Comparison of ENCODE assay signal across 22 cellular contexts in genomic region chr1:194693244-194693643, GRCh38.
DNase-seq lines count a peak whose midpoint lies in the region; ATAC-seq, FAIRE-seq and TF ChIP-seq lines count a peak whose summit lies in the region.
"Had no signal": no experiment of that assay in that cellular context is flagged by ENCODE, and none has a peak within 500 bp of the region (broad histone marks: within the 10 kb centered on the region; RNA-seq: fewer than 3 reads in every experiment).

No MANE protein-coding gene starts in this region.

- H4K20me1 ChIP-seq in OCI-LY3 (ENCODE audit: insufficient read depth, low read length), result no peaks in the 10 kb centered on the region
- no peaks in the 10 kb centered on the region for H4K20me1 ChIP-seq in H1 (replicated peaks in 1 of 2; ENCODE audit: control insufficient read depth in 1 of 2, insufficient read depth in 2 of 2, low read length in 2 of 2)
- H4K20me1 ChIP-seq: BLaER1 had no signal

- H2BK120ac ChIP-seq in H1 (replicated peaks; ENCODE audit: low read depth, low read length), result no peak overlapping the region

- H3K4me2 ChIP-seq in OCI-LY3 (ENCODE audit: low read length) (no peak overlapping the region), H1 (ENCODE audit: insufficient read depth in 1 of 2, low read depth in 2 of 2, low read length in 2 of 2) (no peak overlapping the region)
- H3K4me2 ChIP-seq: BLaER1 had no signal

- 94% methylated on average over 2 of the region's 2 CpGs; no CpG with 5 or more reads in 1 of the 2 experiments for WGBS in H1 (ENCODE audit: extremely low coverage in 1 of 2, insufficient coverage in 1 of 2, insufficient read length in 1 of 2, insufficient replicate concordance in 2 of 2, low coverage in 1 of 2, low lambda C conversion rate in 2 of 2, missing lambda C conversion rate in 1 of 2), 2 experiments

- ATAC-seq in GM21723 (IDR thresholded peaks at IDR 0.05; ENCODE audit: unreplicated experiment) (no peak), HG02759 (IDR thresholded peaks at IDR 0.05; ENCODE audit: unreplicated experiment) (no peak)

- peak; percentile 76 for FAIRE-seq in D721Med (lab: Jason Lieb, UNC)
- peak; percentile 36 for FAIRE-seq in TTC549 (lab: Jason Lieb, UNC)
- FAIRE-seq in H1 (lab: Jason Lieb, UNC), result no peak
- FAIRE-seq: G401.6, GM12891, GM19239 had no signal

- H3K14ac ChIP-seq in H1 (ENCODE audit: insufficient read length), result no peak overlapping the region

- no peak overlapping the region for H2BK12ac ChIP-seq in H1 (ENCODE audit: low read depth, low read length)

- H4K5ac ChIP-seq in H1 (ENCODE audit: insufficient read length, low read depth, low read length), result no peak overlapping the region

- H3K9ac ChIP-seq in OCI-LY3 (ENCODE audit: low read length) (no peak overlapping the region), H1 (replicated peaks in 1 of 4; ENCODE audit: extremely low read depth in 1 of 4, low read depth in 3 of 4, low read length in 3 of 4) (no peak overlapping the region)
- H3K9ac ChIP-seq: BLaER1 had no signal

- H3K27me3 ChIP-seq in OCI-LY3 (ENCODE audit: low read depth, low read length) (no peaks in the 10 kb centered on the region), H1 (replicated peaks in 1 of 4; ENCODE audit: control insufficient read depth in 3 of 4, extremely low read depth in 1 of 4, insufficient read depth in 3 of 4, low read length in 3 of 4) (no peaks in the 10 kb centered on the region)
- H3K27me3 ChIP-seq: BE2C, BLaER1 had no signal

- H3K36me3 ChIP-seq in OCI-LY3 (replicated peaks; ENCODE audit: low read depth, low read length) (no peaks in the 10 kb centered on the region), H1 (ENCODE audit: control insufficient read depth in 2 of 4, insufficient read depth in 4 of 4, low read length in 3 of 4) (no peaks in the 10 kb centered on the region)
- H3K36me3 ChIP-seq: BE2C, BLaER1 had no signal

- H3K9me3 ChIP-seq in OCI-LY3 (ENCODE audit: insufficient read depth, low read length), result no peaks in the 10 kb centered on the region
- H3K9me3 ChIP-seq in H1 (ENCODE audit: insufficient read depth in 2 of 2, low read depth in 1 of 2, low read length in 1 of 2), result no peaks in the 10 kb centered on the region
- H3K9me3 ChIP-seq: BE2C, BLaER1 had no signal

- no peak overlapping the region for H3K4ac ChIP-seq in H1 (replicated peaks; ENCODE audit: insufficient read length, low read depth, low read length)

- no peak overlapping the region for H3K18ac ChIP-seq in H1 (ENCODE audit: extremely low read depth, low read length)

- no peak overlapping the region for H3K27ac ChIP-seq in OCI-LY3 (ENCODE audit: low read length)
- no peak overlapping the region for H3K27ac ChIP-seq in H1 (ENCODE audit: low read depth, low read length)
- H3K27ac ChIP-seq: 22Rv1, BLaER1 had no signal

- H3K79me2 ChIP-seq in OCI-LY3 (ENCODE audit: low read length), result no peaks in the 10 kb centered on the region
- no peaks in the 10 kb centered on the region for H3K79me2 ChIP-seq in H1 (ENCODE audit: control insufficient read depth in 1 of 2, insufficient read depth in 2 of 2, low read length in 2 of 2)

- no peak overlapping the region for H3K23ac ChIP-seq in H1 (ENCODE audit: insufficient read length)

- H3K79me1 ChIP-seq in H1 (ENCODE audit: low read depth, low read length), result no peaks in the 10 kb centered on the region

- no peak overlapping the region for H2BK20ac ChIP-seq in H1 (ENCODE audit: low read length)

- H2AFZ ChIP-seq in OCI-LY3 (ENCODE audit: low read depth, low read length) (0 out of 2 replicates have a peak overlapping the region, but pooled peaks have one; percentile 14), H1 (ENCODE audit: low read length) (no peak overlapping the region)

- H2BK15ac ChIP-seq in H1 (ENCODE audit: low read length), result no peak overlapping the region

- CTCF ChIA-PET in H1 (lab: Charles Lee; ENCODE audit: partially characterized antibody), result no interaction called here

- no peak for TF ChIP-seq RAD21 in H1 (IDR thresholded peaks at IDR 0.05 in 1 of 2, conservative IDR thresholded peaks at IDR 0.05 in 1 of 2; ENCODE audit: low read depth in 2 of 2, low read length in 2 of 2)

- no peak for TF ChIP-seq POLR2A in H1 (IDR thresholded peaks at IDR 0.05; ENCODE audit: control extremely low read depth in 1 of 2, low read depth in 2 of 2, low read length in 2 of 2)

- no peaks in the 10 kb centered on the region for H3K4me1 ChIP-seq in OCI-LY3 (ENCODE audit: low read length)
- no peaks in the 10 kb centered on the region for H3K4me1 ChIP-seq in H1 (replicated peaks in 1 of 4; ENCODE audit: control insufficient read depth in 3 of 4, insufficient read depth in 4 of 4, low read length in 3 of 4)
- H3K4me1 ChIP-seq: BLaER1 had no signal

- no peak overlapping the region for H3K56ac ChIP-seq in H1 (replicated peaks; ENCODE audit: insufficient read length, low read depth, low read length)

- H4K8ac ChIP-seq in H1 (ENCODE audit: extremely low read depth, insufficient read depth, low read length), result no peak overlapping the region

- POLR2A ChIA-PET in H1 (lab: Charles Lee; ENCODE audit: partially characterized antibody), result no interaction called here

- H3K4me3 ChIP-seq in OCI-LY3 (ENCODE audit: low read length), result no peak overlapping the region
- no peak overlapping the region for H3K4me3 ChIP-seq in H1 (ENCODE audit: extremely low read depth in 1 of 4, insufficient read depth in 2 of 4, low read depth in 3 of 4, low read length in 4 of 4)
- H3K4me3 ChIP-seq: BLaER1 had no signal

- no peaks in the 10 kb centered on the region for H3K23me2 ChIP-seq in H1 (ENCODE audit: low read depth, low read length)

- no peak overlapping the region for H2BK5ac ChIP-seq in H1 (ENCODE audit: low read depth, low read length)

- no peak for DNase-seq in D721Med (ENCODE audit: insufficient read length, low spot score)
- DNase-seq in H1 (ENCODE audit: low read depth in 1 of 2, low spot score in 2 of 2), result no peak
- no peak for DNase-seq in OCI-M1 (lab: John Stamatoyannopoulos, UW)
- no peak for DNase-seq in A172 (ENCODE audit: low spot score)
- DNase-seq: ACHN; BE2C; C1 segment of cervical spinal cord; CD4-positive, alpha-beta memory T cell; CD4-positive, CD25-positive, alpha-beta regulatory T cell; CD8-positive, alpha-beta memory T cell; COR-L47; DMS79 treated with DMSO at 0.1 percent for 48 hours; GF-D8 had no signal

- TF ChIP-seq CTCF in D721Med (IDR thresholded peaks at IDR 0.05; ENCODE audit: insufficient read depth, missing control alignments) (no peak), OCI-LY3 (IDR thresholded peaks at IDR 0.05; ENCODE audit: low read depth, low read length) (no peak), H1 (IDR thresholded peaks at IDR 0.05; ENCODE audit: control extremely low read depth in 1 of 3, insufficient read depth in 1 of 3, low read depth in 1 of 3, low read length in 3 of 3) (no peak)

- TF ChIP-seq EP300 in H1 (IDR thresholded peaks at IDR 0.05; ENCODE audit: borderline replicate concordance in 1 of 2, low read depth in 2 of 2, low read length in 2 of 2), result no peak

- H2AK5ac ChIP-seq in H1 (ENCODE audit: low read depth, low read length), result no peak overlapping the region

- H4K91ac ChIP-seq in H1 (replicated peaks; ENCODE audit: insufficient read length, low read length), result no peak overlapping the region

TF ChIP-seq in H1, 55 proteins besides CTCF, POLR2A, EP300 and RAD21:
- TF ChIP-seq NRF1 (IDR thresholded peaks at IDR 0.05; ENCODE audit: low read depth, low read length), result no peak
- no peak for TF ChIP-seq ATF2 (IDR thresholded peaks at IDR 0.05; ENCODE audit: low read length)
- TF ChIP-seq CEBPB (IDR thresholded peaks at IDR 0.05; ENCODE audit: low read depth, low read length), result peak; percentile 9; the same call in 1 of the 2 replicates
TF ChIP-seq in H1: peak in this region for 1.
